ENCODE assay signal across 12 cellular contexts in genomic region chr1:80633947-80634710, GRCh38.
A peak's percentile ranks its signal among the peaks of the same experiment; 100 is the strongest.
DNase-seq lines count a peak whose midpoint lies in the region; ATAC-seq and TF ChIP-seq lines count a peak whose summit lies in the region.
"Had no signal": no experiment of that assay in that cellular context is flagged by ENCODE, and none has a peak within 500 bp of the region (broad histone marks: within the 10 kb centered on the region; RNA-seq: fewer than 3 reads in every experiment).

No MANE protein-coding gene starts in this region.

- in situ Hi-C loops in brain microvascular endothelial cell (cut with HindIII; ENCODE audit: low pct_ligation_motif_present, low sequenced_read_pairs), result no loop called here

- peak overlapping the region; percentile 25 for H3K27ac Mint-ChIP-seq in stimulated activated memory B cell treated with anti-CD40 and anti-IgM and Interleukin-4, amounts not matched to agents 10 μg/mL and 1 μg/mL and 100 μg/mL, for 72 hours

- no peak for ATAC-seq in stimulated activated memory B cell treated with anti-CD40 and anti-IgM and Interleukin-4, amounts not matched to agents 10 μg/mL and 1 μg/mL and 100 μg/mL, for 72 hours

- no peaks in the 10 kb centered on the region for H3K36me3 Mint-ChIP-seq in stimulated activated memory B cell treated with anti-CD40 and anti-IgM and Interleukin-4, amounts not matched to agents 10 μg/mL and 1 μg/mL and 100 μg/mL, for 72 hours

- no peaks in the 10 kb centered on the region for H3K27me3 ChIP-seq in adipocyte (replicated peaks; ENCODE audit: control insufficient read depth, insufficient read depth, low read length)
- no peaks in the 10 kb centered on the region for H3K27me3 ChIP-seq in brain microvascular endothelial cell (replicated peaks)

- peaks cover 3% of the 10 kb centered on the region for H3K9me3 ChIP-seq in adipocyte (ENCODE audit: control insufficient read depth, low read length)

- no peak overlapping the region for H3K27ac ChIP-seq in brain microvascular endothelial cell

- no peak overlapping the region for H3K9ac ChIP-seq in adipocyte (ENCODE audit: low read length)

- H3K4me3 ChIP-seq in adipocyte (ENCODE audit: low read length), result no peak overlapping the region
- H3K4me3 ChIP-seq in brain microvascular endothelial cell (ENCODE audit: low read depth, low read length), result no peak overlapping the region

- H3K4me1 ChIP-seq in adipocyte (ENCODE audit: control insufficient read depth, insufficient read depth, low read length), result peaks cover 6% of the 10 kb centered on the region

- peaks cover under 1% of the 10 kb centered on the region for H3K4me1 Mint-ChIP-seq in stimulated activated memory B cell treated with anti-CD40 and anti-IgM and Interleukin-4, amounts not matched to agents 10 μg/mL and 1 μg/mL and 100 μg/mL, for 72 hours

- no peak for TF ChIP-seq CTCF in brain microvascular endothelial cell (IDR thresholded peaks at IDR 0.05; ENCODE audit: low read depth, low read length, missing control alignments)

- no peaks in the 10 kb centered on the region for H3K36me3 ChIP-seq in adipocyte (ENCODE audit: control insufficient read depth, insufficient read depth, low read length, severe bottlenecking)
- no peaks in the 10 kb centered on the region for H3K36me3 ChIP-seq in brain microvascular endothelial cell (replicated peaks)

- no peak overlapping the region for H3K4me3 Mint-ChIP-seq in stimulated activated memory B cell treated with anti-CD40 and anti-IgM and Interleukin-4, amounts not matched to agents 10 μg/mL and 1 μg/mL and 100 μg/mL, for 72 hours

- DNase-seq in NCI-H226, result peak; percentile 75
- peak; percentile 60 for DNase-seq in adipocyte (ENCODE audit: low read depth)
- peak; percentile 13 for DNase-seq in iPS-NIHi7 (ENCODE audit: extremely low spot score)
- no peak for DNase-seq in HUDEP-2 (lab: John Stamatoyannopoulos, UW; ENCODE audit: unreplicated experiment in 76 of 76)
- DNase-seq in brain microvascular endothelial cell, result no peak
- DNase-seq in DMS153 (lab: John Stamatoyannopoulos, UW), result no peak
- DNase-seq: H7, Karpas-422, NCI-H1436, NCI-H2029 treated with DMSO at 0.1 percent for 48 hours, NCI-H524 treated with DMSO at 0.1 percent for 48 hours had no signal

- peaks cover 9% of the 10 kb centered on the region for H3K9me3 Mint-ChIP-seq in stimulated activated memory B cell treated with anti-CD40 and anti-IgM and Interleukin-4, amounts not matched to agents 10 μg/mL and 1 μg/mL and 100 μg/mL, for 72 hours

- H3K27me3 Mint-ChIP-seq in stimulated activated memory B cell treated with anti-CD40 and anti-IgM and Interleukin-4, amounts not matched to agents 10 μg/mL and 1 μg/mL and 100 μg/mL, for 72 hours, result no peaks in the 10 kb centered on the region

Comparison
In these comparisons a context has a peak if more than half of its experiments do, and no peak if none do; other contexts are left out.
1. DNase-seq: peak in NCI-H226 (single experiment), adipocyte (single experiment) and iPS-NIHi7 (single experiment); none in HUDEP-2 (0 of 76), brain microvascular endothelial cell (single experiment) and DMS153 (single experiment).